In genomic region chr2:6917761-6918421, GRCh38 we compare ENCODE assay signal across 2 cellular contexts.
A peak's percentile ranks its signal among the peaks of the same experiment; 100 is the strongest.
TF ChIP-seq lines count a peak whose summit lies in the region.

No MANE protein-coding gene starts in this region.

TF ChIP-seq in GM12878, 131 proteins besides CTCF, POLR2A, EP300 and RAD21:
- TF ChIP-seq IKZF1 (conservative IDR thresholded peaks at IDR 0.05) (peak; percentile 36; the same call in 1 of the 2 replicates), BMI1 (IDR thresholded peaks at IDR 0.05; ENCODE audit: borderline replicate concordance) (no peak), MXI1 (IDR thresholded peaks at IDR 0.05; ENCODE audit: low read depth, low read length) (0 out of 2 replicates have a peak, but pooled peaks have one; percentile 13)

TF ChIP-seq in liver, 16 proteins besides CTCF, POLR2A, EP300 and RAD21:
- no peak for TF ChIP-seq FOXA2 (IDR thresholded peaks at IDR 0.05)
- no peak for TF ChIP-seq MAX (IDR thresholded peaks at IDR 0.05)
- TF ChIP-seq, protein P1, sequence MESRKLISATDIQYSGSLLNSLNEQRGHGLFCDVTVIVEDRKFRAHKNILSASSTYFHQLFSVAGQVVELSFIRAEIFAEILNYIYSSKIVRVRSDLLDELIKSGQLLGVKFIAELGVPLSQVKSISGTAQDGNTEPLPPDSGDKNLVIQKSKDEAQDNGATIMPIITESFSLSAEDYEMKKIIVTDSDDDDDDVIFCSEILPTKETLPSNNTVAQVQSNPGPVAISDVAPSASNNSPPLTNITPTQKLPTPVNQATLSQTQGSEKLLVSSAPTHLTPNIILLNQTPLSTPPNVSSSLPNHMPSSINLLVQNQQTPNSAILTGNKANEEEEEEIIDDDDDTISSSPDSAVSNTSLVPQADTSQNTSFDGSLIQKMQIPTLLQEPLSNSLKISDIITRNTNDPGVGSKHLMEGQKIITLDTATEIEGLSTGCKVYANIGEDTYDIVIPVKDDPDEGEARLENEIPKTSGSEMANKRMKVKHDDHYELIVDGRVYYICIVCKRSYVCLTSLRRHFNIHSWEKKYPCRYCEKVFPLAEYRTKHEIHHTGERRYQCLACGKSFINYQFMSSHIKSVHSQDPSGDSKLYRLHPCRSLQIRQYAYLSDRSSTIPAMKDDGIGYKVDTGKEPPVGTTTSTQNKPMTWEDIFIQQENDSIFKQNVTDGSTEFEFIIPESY (IDR thresholded peaks at IDR 0.05) = no peak
- TF ChIP-seq, protein P2, sequence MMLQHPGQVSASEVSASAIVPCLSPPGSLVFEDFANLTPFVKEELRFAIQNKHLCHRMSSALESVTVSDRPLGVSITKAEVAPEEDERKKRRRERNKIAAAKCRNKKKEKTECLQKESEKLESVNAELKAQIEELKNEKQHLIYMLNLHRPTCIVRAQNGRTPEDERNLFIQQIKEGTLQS (IDR thresholded peaks at IDR 0.05) = no peak
- no peak for TF ChIP-seq TAF1 (conservative IDR thresholded peaks at IDR 0.05)
- TF ChIP-seq REST (IDR thresholded peaks at IDR 0.05) = no peak
- no peak for TF ChIP-seq FOXA1 (IDR thresholded peaks at IDR 0.05)
- TF ChIP-seq SP1 (IDR thresholded peaks at IDR 0.05) = no peak
- TF ChIP-seq NR2F2 (IDR thresholded peaks at IDR 0.05) = no peak
- TF ChIP-seq HNF4G (IDR thresholded peaks at IDR 0.05) = no peak
- no peak for TF ChIP-seq EGR1 (IDR thresholded peaks at IDR 0.05; ENCODE audit: low read depth in 2 of 2)
- TF ChIP-seq RXRA (IDR thresholded peaks at IDR 0.05) = no peak
- TF ChIP-seq HNF4A (conservative IDR thresholded peaks at IDR 0.05) = no peak
- no peak for TF ChIP-seq GABPA (IDR thresholded peaks at IDR 0.05 in 1 of 2, conservative IDR thresholded peaks at IDR 0.05 in 1 of 2)
